Comparison of ENCODE assay signal across 1 cellular context in the genomic region with DNA sequence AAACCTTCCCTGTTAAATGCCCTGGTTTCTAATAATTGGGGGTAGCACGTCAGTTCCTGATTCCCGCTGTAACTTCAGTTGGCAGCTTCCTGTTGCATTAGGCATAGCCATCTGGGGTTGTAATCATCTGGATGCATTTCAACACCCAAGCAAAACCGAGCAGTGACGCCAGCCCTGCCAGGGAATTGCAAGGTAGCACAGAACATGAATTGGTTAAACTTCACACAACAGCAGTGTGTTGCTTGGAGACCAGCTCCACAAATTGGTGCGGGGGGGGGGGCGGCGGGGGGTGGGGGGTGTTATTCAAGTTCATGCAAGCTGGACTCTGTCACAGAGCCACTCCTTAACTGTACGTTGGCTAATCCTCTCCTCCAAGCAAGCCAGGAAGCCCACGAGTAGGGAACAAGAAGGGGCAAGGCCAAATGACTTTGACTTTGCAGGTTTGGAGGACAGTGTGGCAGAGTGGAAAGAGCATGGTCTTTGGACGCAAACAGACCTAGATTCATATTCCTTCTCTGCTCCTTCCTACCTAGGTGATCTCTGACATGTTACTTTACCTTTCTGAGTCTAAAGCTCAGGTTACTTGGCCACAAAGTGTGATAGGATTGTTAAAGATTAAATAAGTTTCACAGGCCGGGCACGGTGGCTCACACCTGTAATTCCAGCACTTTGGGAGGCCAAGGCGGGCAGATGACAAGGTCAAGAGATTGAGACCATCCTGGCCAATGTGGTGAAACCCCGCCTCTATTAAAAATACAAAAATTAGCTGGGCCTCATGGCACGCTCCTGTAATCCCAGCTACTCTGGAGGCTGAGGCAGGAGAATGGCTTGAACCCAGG.
TF ChIP-seq lines count a peak whose summit lies in the region.

No MANE protein-coding gene starts in this region.

TF ChIP-seq in A549, 52 proteins besides CTCF, POLR2A, EP300 and RAD21 (continued from another document):
- TF ChIP-seq NR3C1 (IDR thresholded peaks at IDR 0.05) (no peak), NPAS2 (CRISPR knock-in tag; IDR thresholded peaks at IDR 0.05; ENCODE audit: borderline replicate concordance) (no peak)
